Comparison of ENCODE assay signal across 2 cellular contexts in genomic region chr3:26118165-26118564, GRCh38.
TF ChIP-seq lines count a peak whose summit lies in the region.

No MANE protein-coding gene starts in this region.

TF ChIP-seq in liver, 16 proteins besides CTCF, POLR2A, EP300 and RAD21 (continued from another document):
- no peak for TF ChIP-seq REST (IDR thresholded peaks at IDR 0.05)

TF ChIP-seq in HepG2, 621 proteins besides CTCF, POLR2A, EP300 and RAD21 (continued from another document):
- no peak for TF ChIP-seq ZNF646 (CRISPR knock-in tag; IDR thresholded peaks at IDR 0.05)
- TF ChIP-seq WIZ (CRISPR knock-in tag; IDR thresholded peaks at IDR 0.05), result no peak
- TF ChIP-seq TEAD3 (CRISPR knock-in tag; optimal IDR thresholded peaks at IDR 0.05; ENCODE audit: borderline replicate concordance), result no peak
- TF ChIP-seq FLYWCH1 (CRISPR knock-in tag; IDR thresholded peaks at IDR 0.05), result no peak
- TF ChIP-seq SUZ12 (IDR thresholded peaks at IDR 0.05; ENCODE audit: low read depth, low read length), result no peak
- TF ChIP-seq ZNF317 (CRISPR knock-in tag; IDR thresholded peaks at IDR 0.05), result no peak
- no peak for TF ChIP-seq ZFP62 (CRISPR knock-in tag; IDR thresholded peaks at IDR 0.05)
- no peak for TF ChIP-seq PHF8 (CRISPR knock-in tag; IDR thresholded peaks at IDR 0.05)
- TF ChIP-seq ZNF3 (CRISPR knock-in tag; IDR thresholded peaks at IDR 0.05), result no peak
- TF ChIP-seq ZNF256 (CRISPR knock-in tag; conservative IDR thresholded peaks at IDR 0.05), result no peak
TF ChIP-seq in HepG2: peak in this region for 0.
